In the genomic region with DNA sequence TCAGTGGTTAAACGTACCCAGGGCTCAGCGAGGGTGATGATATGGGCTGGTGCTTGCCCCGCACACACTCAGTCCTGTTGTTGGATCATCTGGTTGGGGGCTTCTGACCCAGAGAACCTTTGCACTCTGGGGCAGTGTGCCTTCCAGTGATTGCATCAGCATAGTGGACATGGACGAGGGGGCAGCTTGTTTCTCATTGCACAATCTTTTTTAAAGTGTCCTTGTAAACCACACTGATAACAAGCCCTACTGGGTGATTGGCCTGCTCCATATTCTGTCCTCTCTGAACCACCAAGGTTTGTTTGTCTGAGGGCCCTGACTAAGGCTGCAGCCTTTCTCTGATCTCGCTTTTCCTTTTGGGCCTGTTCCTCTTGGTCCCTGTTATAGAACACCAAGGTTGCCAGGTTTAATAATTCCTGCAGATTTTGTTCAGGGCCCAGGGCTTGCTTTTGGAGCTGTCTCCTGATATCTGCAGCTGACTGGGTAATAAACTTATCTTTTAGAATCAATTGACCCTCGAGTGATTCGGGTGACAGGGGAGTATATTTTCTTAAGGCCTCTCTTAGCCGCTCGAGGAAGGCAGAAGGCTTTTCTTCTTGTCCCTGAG, we compare ENCODE assay signal across 2 cellular contexts.
TF ChIP-seq lines count a peak whose summit lies in the region.
"Not testable (repeated sequence)": the region's sequence is repeated elsewhere in the genome, so short reads cannot be mapped to it uniquely, and the experiment has no call there.

No MANE protein-coding gene starts in this region.

TF ChIP-seq in K562, 482 proteins besides CTCF, POLR2A, EP300 and RAD21 (continued from another document):
- TF ChIP-seq SOX6 (IDR thresholded peaks at IDR 0.05) (peak; percentile 36; the same call in 1 of the 2 replicates), L3MBTL2 (IDR thresholded peaks at IDR 0.05) (peak; percentile 56; the same call in 1 of the 2 replicates), MYC (IDR thresholded peaks at IDR 0.05; ENCODE audit: low read depth, low read length) (0 out of 2 replicates have a peak, but pooled peaks have one; percentile 19), NRF1 (conservative IDR thresholded peaks at IDR 0.05 in 1 of 2, IDR thresholded peaks at IDR 0.05 in 1 of 2) (0 out of 4 replicates have a peak, but pooled peaks of 1 of the 2 experiments have one; percentile 4), TRIM24 (IDR thresholded peaks at IDR 0.05) (peak; percentile 94 to 97), NR2C2 (tag; IDR thresholded peaks at IDR 0.05) (peak; percentile 83), ZFX (CRISPR knock-in tag; IDR thresholded peaks at IDR 0.05) (0 out of 2 replicates have a peak, but pooled peaks have one; percentile 14), RCOR1 (IDR thresholded peaks at IDR 0.05; ENCODE audit: borderline replicate concordance in 1 of 2, low read depth in 2 of 2, low read length in 2 of 2) (0 out of 4 replicates have a peak, but pooled peaks of 1 of the 2 experiments have one; percentile 27), ZNF239 (CRISPR knock-in tag; IDR thresholded peaks at IDR 0.05) (peak; percentile 84), ZNF589 (CRISPR knock-in tag; IDR thresholded peaks at IDR 0.05; ENCODE audit: low read depth) (peak; percentile 39; the same call in 1 of the 2 replicates), ESRRA (IDR thresholded peaks at IDR 0.05; ENCODE audit: borderline replicate concordance, low read depth) (peak; percentile 59; the same call in 1 of the 2 replicates), KLF6 (CRISPR knock-in tag; IDR thresholded peaks at IDR 0.05; ENCODE audit: borderline replicate concordance) (0 out of 2 replicates have a peak, but pooled peaks have one; percentile 14), ZKSCAN1 (IDR thresholded peaks at IDR 0.05; ENCODE audit: low read depth, low read length) (peak; percentile 81; the same call in 1 of the 2 replicates), CEBPB (tag; IDR thresholded peaks at IDR 0.05) (peak; percentile 94), ARID1B (IDR thresholded peaks at IDR 0.05) (peak; percentile 46; the same call in 1 of the 2 replicates), NR2C1 (IDR thresholded peaks at IDR 0.05) (peak; percentile 38; the same call in 1 of the 2 replicates), NR2C1 (tag; IDR thresholded peaks at IDR 0.05) (peak; percentile 83), CXXC5 (CRISPR knock-in tag; IDR thresholded peaks at IDR 0.05) (peak; percentile 40; the same call in 1 of the 2 replicates), CREM (IDR thresholded peaks at IDR 0.05; ENCODE audit: low read depth) (peak; percentile 8; the same call in 1 of the 2 replicates)
- not testable (repeated sequence) for TF ChIP-seq MYC (CRISPR knock-in tag; IDR thresholded peaks at IDR 0.05; ENCODE audit: borderline replicate concordance, low read depth); NR2C2 (CRISPR knock-in tag; IDR thresholded peaks at IDR 0.05)
- TF ChIP-seq, protein P1, sequence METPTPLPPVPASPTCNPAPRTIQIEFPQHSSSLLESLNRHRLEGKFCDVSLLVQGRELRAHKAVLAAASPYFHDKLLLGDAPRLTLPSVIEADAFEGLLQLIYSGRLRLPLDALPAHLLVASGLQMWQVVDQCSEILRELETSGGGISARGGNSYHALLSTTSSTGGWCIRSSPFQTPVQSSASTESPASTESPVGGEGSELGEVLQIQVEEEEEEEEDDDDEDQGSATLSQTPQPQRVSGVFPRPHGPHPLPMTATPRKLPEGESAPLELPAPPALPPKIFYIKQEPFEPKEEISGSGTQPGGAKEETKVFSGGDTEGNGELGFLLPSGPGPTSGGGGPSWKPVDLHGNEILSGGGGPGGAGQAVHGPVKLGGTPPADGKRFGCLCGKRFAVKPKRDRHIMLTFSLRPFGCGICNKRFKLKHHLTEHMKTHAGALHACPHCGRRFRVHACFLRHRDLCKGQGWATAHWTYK (CRISPR knock-in tag; IDR thresholded peaks at IDR 0.05): 0 out of 2 replicates have a peak, but pooled peaks have one; percentile 45
- TF ChIP-seq, protein P2, sequence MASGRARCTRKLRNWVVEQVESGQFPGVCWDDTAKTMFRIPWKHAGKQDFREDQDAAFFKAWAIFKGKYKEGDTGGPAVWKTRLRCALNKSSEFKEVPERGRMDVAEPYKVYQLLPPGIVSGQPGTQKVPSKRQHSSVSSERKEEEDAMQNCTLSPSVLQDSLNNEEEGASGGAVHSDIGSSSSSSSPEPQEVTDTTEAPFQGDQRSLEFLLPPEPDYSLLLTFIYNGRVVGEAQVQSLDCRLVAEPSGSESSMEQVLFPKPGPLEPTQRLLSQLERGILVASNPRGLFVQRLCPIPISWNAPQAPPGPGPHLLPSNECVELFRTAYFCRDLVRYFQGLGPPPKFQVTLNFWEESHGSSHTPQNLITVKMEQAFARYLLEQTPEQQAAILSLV (tag; IDR thresholded peaks at IDR 0.05): peak; percentile 49; the same call in 1 of the 2 replicates
- TF ChIP-seq, protein P3, sequence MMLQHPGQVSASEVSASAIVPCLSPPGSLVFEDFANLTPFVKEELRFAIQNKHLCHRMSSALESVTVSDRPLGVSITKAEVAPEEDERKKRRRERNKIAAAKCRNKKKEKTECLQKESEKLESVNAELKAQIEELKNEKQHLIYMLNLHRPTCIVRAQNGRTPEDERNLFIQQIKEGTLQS (IDR thresholded peaks at IDR 0.05): peak; percentile 87
- TF ChIP-seq, protein P3 (CRISPR knock-in tag; conservative IDR thresholded peaks at IDR 0.05): not testable (repeated sequence)

TF ChIP-seq in HepG2, 621 proteins besides CTCF, POLR2A, EP300 and RAD21 (continued from another document and continues in another):
- TF ChIP-seq KAT8 (CRISPR knock-in tag; IDR thresholded peaks at IDR 0.05): peak; percentile 71; the same call in 1 of the 2 replicates
- TF ChIP-seq, protein P4, sequence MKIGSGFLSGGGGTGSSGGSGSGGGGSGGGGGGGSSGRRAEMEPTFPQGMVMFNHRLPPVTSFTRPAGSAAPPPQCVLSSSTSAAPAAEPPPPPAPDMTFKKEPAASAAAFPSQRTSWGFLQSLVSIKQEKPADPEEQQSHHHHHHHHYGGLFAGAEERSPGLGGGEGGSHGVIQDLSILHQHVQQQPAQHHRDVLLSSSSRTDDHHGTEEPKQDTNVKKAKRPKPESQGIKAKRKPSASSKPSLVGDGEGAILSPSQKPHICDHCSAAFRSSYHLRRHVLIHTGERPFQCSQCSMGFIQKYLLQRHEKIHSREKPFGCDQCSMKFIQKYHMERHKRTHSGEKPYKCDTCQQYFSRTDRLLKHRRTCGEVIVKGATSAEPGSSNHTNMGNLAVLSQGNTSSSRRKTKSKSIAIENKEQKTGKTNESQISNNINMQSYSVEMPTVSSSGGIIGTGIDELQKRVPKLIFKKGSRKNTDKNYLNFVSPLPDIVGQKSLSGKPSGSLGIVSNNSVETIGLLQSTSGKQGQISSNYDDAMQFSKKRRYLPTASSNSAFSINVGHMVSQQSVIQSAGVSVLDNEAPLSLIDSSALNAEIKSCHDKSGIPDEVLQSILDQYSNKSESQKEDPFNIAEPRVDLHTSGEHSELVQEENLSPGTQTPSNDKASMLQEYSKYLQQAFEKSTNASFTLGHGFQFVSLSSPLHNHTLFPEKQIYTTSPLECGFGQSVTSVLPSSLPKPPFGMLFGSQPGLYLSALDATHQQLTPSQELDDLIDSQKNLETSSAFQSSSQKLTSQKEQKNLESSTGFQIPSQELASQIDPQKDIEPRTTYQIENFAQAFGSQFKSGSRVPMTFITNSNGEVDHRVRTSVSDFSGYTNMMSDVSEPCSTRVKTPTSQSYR (CRISPR knock-in tag; IDR thresholded peaks at IDR 0.05; ENCODE audit: borderline replicate concordance): peak; percentile 89
- TF ChIP-seq, protein P5, sequence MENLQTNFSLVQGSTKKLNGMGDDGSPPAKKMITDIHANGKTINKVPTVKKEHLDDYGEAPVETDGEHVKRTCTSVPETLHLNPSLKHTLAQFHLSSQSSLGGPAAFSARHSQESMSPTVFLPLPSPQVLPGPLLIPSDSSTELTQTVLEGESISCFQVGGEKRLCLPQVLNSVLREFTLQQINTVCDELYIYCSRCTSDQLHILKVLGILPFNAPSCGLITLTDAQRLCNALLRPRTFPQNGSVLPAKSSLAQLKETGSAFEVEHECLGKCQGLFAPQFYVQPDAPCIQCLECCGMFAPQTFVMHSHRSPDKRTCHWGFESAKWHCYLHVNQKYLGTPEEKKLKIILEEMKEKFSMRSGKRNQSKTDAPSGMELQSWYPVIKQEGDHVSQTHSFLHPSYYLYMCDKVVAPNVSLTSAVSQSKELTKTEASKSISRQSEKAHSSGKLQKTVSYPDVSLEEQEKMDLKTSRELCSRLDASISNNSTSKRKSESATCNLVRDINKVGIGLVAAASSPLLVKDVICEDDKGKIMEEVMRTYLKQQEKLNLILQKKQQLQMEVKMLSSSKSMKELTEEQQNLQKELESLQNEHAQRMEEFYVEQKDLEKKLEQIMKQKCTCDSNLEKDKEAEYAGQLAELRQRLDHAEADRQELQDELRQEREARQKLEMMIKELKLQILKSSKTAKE (CRISPR knock-in tag; IDR thresholded peaks at IDR 0.05; ENCODE audit: borderline replicate concordance): peak; percentile 76
- TF ChIP-seq, protein P6, sequence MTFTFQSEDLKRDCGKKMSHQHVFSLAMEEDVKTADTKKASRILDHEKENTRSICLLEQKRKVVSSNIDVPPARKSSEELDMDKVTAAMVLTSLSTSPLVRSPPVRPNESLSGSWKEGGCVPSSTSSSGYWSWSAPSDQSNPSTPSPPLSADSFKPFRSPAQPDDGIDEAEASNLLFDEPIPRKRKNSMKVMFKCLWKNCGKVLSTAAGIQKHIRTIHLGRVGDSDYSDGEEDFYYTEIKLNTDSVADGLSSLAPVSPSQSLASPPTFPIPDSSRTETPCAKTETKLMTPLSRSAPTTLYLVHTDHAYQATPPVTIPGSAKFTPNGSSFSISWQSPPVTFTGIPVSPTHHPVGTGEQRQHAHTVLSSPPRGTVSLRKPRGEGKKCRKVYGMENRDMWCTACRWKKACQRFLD (CRISPR knock-in tag; IDR thresholded peaks at IDR 0.05; ENCODE audit: borderline replicate concordance): 0 out of 2 replicates have a peak, but pooled peaks have one; percentile 43
- TF ChIP-seq, protein P7, sequence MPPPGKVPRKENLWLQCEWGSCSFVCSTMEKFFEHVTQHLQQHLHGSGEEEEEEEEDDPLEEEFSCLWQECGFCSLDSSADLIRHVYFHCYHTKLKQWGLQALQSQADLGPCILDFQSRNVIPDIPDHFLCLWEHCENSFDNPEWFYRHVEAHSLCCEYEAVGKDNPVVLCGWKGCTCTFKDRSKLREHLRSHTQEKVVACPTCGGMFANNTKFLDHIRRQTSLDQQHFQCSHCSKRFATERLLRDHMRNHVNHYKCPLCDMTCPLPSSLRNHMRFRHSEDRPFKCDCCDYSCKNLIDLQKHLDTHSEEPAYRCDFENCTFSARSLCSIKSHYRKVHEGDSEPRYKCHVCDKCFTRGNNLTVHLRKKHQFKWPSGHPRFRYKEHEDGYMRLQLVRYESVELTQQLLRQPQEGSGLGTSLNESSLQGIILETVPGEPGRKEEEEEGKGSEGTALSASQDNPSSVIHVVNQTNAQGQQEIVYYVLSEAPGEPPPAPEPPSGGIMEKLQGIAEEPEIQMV (CRISPR knock-in tag; IDR thresholded peaks at IDR 0.05; ENCODE audit: low read depth): 0 out of 2 replicates have a peak, but pooled peaks have one; percentile 66
- peak; percentile 81 for TF ChIP-seq ZFX (CRISPR knock-in tag; IDR thresholded peaks at IDR 0.05; ENCODE audit: low read depth)
- TF ChIP-seq JUN (CRISPR knock-in tag; IDR thresholded peaks at IDR 0.05): peak; percentile 86
- TF ChIP-seq, protein P8, sequence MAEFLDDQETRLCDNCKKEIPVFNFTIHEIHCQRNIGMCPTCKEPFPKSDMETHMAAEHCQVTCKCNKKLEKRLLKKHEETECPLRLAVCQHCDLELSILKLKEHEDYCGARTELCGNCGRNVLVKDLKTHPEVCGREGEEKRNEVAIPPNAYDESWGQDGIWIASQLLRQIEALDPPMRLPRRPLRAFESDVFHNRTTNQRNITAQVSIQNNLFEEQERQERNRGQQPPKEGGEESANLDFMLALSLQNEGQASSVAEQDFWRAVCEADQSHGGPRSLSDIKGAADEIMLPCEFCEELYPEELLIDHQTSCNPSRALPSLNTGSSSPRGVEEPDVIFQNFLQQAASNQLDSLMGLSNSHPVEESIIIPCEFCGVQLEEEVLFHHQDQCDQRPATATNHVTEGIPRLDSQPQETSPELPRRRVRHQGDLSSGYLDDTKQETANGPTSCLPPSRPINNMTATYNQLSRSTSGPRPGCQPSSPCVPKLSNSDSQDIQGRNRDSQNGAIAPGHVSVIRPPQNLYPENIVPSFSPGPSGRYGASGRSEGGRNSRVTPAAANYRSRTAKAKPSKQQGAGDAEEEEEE (CRISPR knock-in tag; IDR thresholded peaks at IDR 0.05; ENCODE audit: borderline replicate concordance): 0 out of 2 replicates have a peak, but pooled peaks have one; percentile 10
- peak; percentile 44; the same call in 1 of the 2 replicates for TF ChIP-seq NFYB (CRISPR knock-in tag; IDR thresholded peaks at IDR 0.05)
- TF ChIP-seq ZNF232 (CRISPR knock-in tag; IDR thresholded peaks at IDR 0.05; ENCODE audit: borderline replicate concordance): peak; percentile 79; the same call in 1 of the 2 replicates
- TF ChIP-seq SOX6, ATF7 (IDR thresholded peaks at IDR 0.05): not testable (repeated sequence)
- TF ChIP-seq SOX6 (CRISPR knock-in tag; IDR thresholded peaks at IDR 0.05): peak; percentile 95
- peak; percentile 67; the same call in 1 of the 2 replicates for TF ChIP-seq ZSCAN31 (CRISPR knock-in tag; IDR thresholded peaks at IDR 0.05; ENCODE audit: low read depth)
- TF ChIP-seq ZNF296 (CRISPR knock-in tag; conservative IDR thresholded peaks at IDR 0.05): peak; percentile 76; the same call in 1 of the 2 replicates
- TF ChIP-seq, protein P9, sequence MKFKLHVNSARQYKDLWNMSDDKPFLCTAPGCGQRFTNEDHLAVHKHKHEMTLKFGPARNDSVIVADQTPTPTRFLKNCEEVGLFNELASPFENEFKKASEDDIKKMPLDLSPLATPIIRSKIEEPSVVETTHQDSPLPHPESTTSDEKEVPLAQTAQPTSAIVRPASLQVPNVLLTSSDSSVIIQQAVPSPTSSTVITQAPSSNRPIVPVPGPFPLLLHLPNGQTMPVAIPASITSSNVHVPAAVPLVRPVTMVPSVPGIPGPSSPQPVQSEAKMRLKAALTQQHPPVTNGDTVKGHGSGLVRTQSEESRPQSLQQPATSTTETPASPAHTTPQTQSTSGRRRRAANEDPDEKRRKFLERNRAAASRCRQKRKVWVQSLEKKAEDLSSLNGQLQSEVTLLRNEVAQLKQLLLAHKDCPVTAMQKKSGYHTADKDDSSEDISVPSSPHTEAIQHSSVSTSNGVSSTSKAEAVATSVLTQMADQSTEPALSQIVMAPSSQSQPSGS (CRISPR knock-in tag; IDR thresholded peaks at IDR 0.05): peak; percentile 91
- TF ChIP-seq BRD4 (CRISPR knock-in tag; IDR thresholded peaks at IDR 0.05): peak; percentile 56; the same call in 1 of the 2 replicates
- TF ChIP-seq ZNF761 (CRISPR knock-in tag; conservative IDR thresholded peaks at IDR 0.05): peak; percentile 67; the same call in 1 of the 2 replicates
- TF ChIP-seq GATA4 (IDR thresholded peaks at IDR 0.05; ENCODE audit: borderline replicate concordance, low read depth): peak; percentile 74; the same call in 1 of the 2 replicates
- TF ChIP-seq ATF7 (CRISPR knock-in tag; IDR thresholded peaks at IDR 0.05): peak; percentile 95
- peak; percentile 57; the same call in 1 of the 2 replicates for TF ChIP-seq HHEX (CRISPR knock-in tag; IDR thresholded peaks at IDR 0.05)
- peak; percentile 97 for TF ChIP-seq GATAD2A (CRISPR knock-in tag; IDR thresholded peaks at IDR 0.05)
- TF ChIP-seq FOSL1 (CRISPR knock-in tag; IDR thresholded peaks at IDR 0.05; ENCODE audit: borderline replicate concordance): peak; percentile 35; the same call in 1 of the 2 replicates
- TF ChIP-seq ISL2 (CRISPR knock-in tag; IDR thresholded peaks at IDR 0.05): peak; percentile 96
- peak; percentile 93 for TF ChIP-seq ZNF331 (CRISPR knock-in tag; IDR thresholded peaks at IDR 0.05)
- peak; percentile 70 for TF ChIP-seq TBL1XR1 (IDR thresholded peaks at IDR 0.05; ENCODE audit: borderline replicate concordance, low read length, partially characterized antibody)
- peak; percentile 94 for TF ChIP-seq RCOR2 (CRISPR knock-in tag; IDR thresholded peaks at IDR 0.05)
